In the genomic region with DNA sequence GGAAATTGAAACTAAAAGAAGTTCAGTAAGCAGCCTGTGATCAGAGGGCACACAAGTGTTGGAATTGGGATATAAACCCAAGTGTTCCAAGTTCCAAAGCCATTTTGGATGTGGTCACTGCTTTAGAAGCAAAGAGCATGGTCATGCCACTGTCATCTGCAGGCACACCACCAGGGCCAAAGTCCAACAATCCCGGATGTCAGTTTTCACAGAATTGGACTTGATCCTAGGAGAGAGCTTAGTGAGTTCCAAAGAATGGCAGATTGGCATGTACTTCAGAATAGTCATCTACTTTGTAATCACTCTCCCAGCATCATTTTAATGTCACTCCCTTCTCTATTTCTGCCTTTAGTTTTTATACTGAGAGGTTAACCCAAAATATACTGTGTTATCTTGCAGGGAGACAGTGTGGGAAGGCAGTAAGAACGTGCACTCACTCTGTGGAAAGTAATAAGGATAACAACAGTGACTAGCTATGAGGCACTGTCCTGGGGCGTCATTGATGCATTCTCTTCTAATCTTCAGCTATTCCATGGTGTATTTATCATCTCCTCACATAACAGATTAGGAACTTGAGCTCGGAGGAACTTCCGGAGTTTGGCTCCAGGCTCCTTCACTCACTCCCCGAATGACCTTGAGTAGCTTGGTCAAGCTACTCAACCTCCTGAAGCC, we compare ENCODE assay signal across 2 cellular contexts.
A peak's percentile ranks its signal among the peaks of the same experiment; 100 is the strongest.
TF ChIP-seq lines count a peak whose summit lies in the region.

No MANE protein-coding gene starts in this region.

TF ChIP-seq in HepG2, 621 proteins besides CTCF, POLR2A, EP300 and RAD21 (continued from another document and continues in another):
- peak; percentile 26; the same call in 1 of the 2 replicates for TF ChIP-seq GABPB1 (CRISPR knock-in tag; IDR thresholded peaks at IDR 0.05)
- 0 out of 2 replicates have a peak, but pooled peaks have one; percentile 39 for TF ChIP-seq ZNF614 (CRISPR knock-in tag; IDR thresholded peaks at IDR 0.05; ENCODE audit: borderline replicate concordance)
- peak; percentile 39; the same call in 1 of the 2 replicates for TF ChIP-seq POGZ (CRISPR knock-in tag; IDR thresholded peaks at IDR 0.05)
- no peak for TF ChIP-seq KDM5B (CRISPR knock-in tag; IDR thresholded peaks at IDR 0.05; ENCODE audit: borderline replicate concordance)
- 0 out of 2 replicates have a peak, but pooled peaks have one; percentile 46 for TF ChIP-seq ELF1 (CRISPR knock-in tag; IDR thresholded peaks at IDR 0.05)
- TF ChIP-seq, protein P1, sequence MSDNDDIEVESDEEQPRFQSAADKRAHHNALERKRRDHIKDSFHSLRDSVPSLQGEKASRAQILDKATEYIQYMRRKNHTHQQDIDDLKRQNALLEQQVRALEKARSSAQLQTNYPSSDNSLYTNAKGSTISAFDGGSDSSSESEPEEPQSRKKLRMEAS (IDR thresholded peaks at IDR 0.05): peak; percentile 51; the same call in 1 of the 2 replicates
- TF ChIP-seq ZNF644 (CRISPR knock-in tag; IDR thresholded peaks at IDR 0.05; ENCODE audit: low read depth): peak; percentile 99
- no peak for TF ChIP-seq SOX13 (IDR thresholded peaks at IDR 0.05)
- peak in 1 of 2 experiments; percentile 36; a peak in 1 of 4 replicates for TF ChIP-seq SOX13 (CRISPR knock-in tag; conservative IDR thresholded peaks at IDR 0.05 in 1 of 2, IDR thresholded peaks at IDR 0.05 in 1 of 2)
- peak; percentile 77; the same call in 1 of the 2 replicates for TF ChIP-seq AHDC1 (CRISPR knock-in tag; IDR thresholded peaks at IDR 0.05; ENCODE audit: borderline replicate concordance)
- TF ChIP-seq ATF1 (CRISPR knock-in tag; IDR thresholded peaks at IDR 0.05): 0 out of 2 replicates have a peak, but pooled peaks have one; percentile 26
- no peak for TF ChIP-seq SOX6 (IDR thresholded peaks at IDR 0.05)
- peak; percentile 37; the same call in 1 of the 2 replicates for TF ChIP-seq SOX6 (CRISPR knock-in tag; IDR thresholded peaks at IDR 0.05)
- peak; percentile 58; the same call in 1 of the 2 replicates for TF ChIP-seq ZMYM4 (CRISPR knock-in tag; IDR thresholded peaks at IDR 0.05)
- TF ChIP-seq FOSL2 (CRISPR knock-in tag; IDR thresholded peaks at IDR 0.05): peak; percentile 61
- TF ChIP-seq ZFYVE20 (CRISPR knock-in tag; IDR thresholded peaks at IDR 0.05; ENCODE audit: borderline replicate concordance, low read depth): no peak
- peak; percentile 80; the same call in 1 of the 2 replicates for TF ChIP-seq WIZ (CRISPR knock-in tag; IDR thresholded peaks at IDR 0.05)
- TF ChIP-seq HOXA3 (CRISPR knock-in tag; IDR thresholded peaks at IDR 0.05): peak; percentile 40; the same call in 1 of the 2 replicates
- TF ChIP-seq NCOA2 (CRISPR knock-in tag; IDR thresholded peaks at IDR 0.05): 0 out of 2 replicates have a peak, but pooled peaks have one; percentile 28
- peak; percentile 52; the same call in 1 of the 2 replicates for TF ChIP-seq ZNF331 (CRISPR knock-in tag; IDR thresholded peaks at IDR 0.05)
- peak; percentile 43; the same call in 1 of the 2 replicates for TF ChIP-seq ZNF292 (CRISPR knock-in tag; IDR thresholded peaks at IDR 0.05; ENCODE audit: borderline replicate concordance, low read depth)
- no peak for TF ChIP-seq HNRNPK (IDR thresholded peaks at IDR 0.05; ENCODE audit: low read depth, low read length, poor library complexity, severe bottlenecking)
- no peak for TF ChIP-seq ZNF382 (CRISPR knock-in tag; IDR thresholded peaks at IDR 0.05; ENCODE audit: borderline replicate concordance)
- TF ChIP-seq MIER2 (CRISPR knock-in tag; IDR thresholded peaks at IDR 0.05): 0 out of 2 replicates have a peak, but pooled peaks have one; percentile 43
- TF ChIP-seq EZH2 (conservative IDR thresholded peaks at IDR 0.05; ENCODE audit: low read depth, low read length): no peak
- no peak for TF ChIP-seq GABPA (IDR thresholded peaks at IDR 0.05; ENCODE audit: low read depth, low read length)
- peak; percentile 32; the same call in 1 of the 2 replicates for TF ChIP-seq GABPA (CRISPR knock-in tag; IDR thresholded peaks at IDR 0.05; ENCODE audit: low read depth)
- TF ChIP-seq ESRRA (CRISPR knock-in tag; IDR thresholded peaks at IDR 0.05; ENCODE audit: low read depth): peak; percentile 32; the same call in 1 of the 2 replicates

TF ChIP-seq in GM23338, 12 proteins besides CTCF, POLR2A, EP300 and RAD21 (continued from another document):
- TF ChIP-seq, protein P2, sequence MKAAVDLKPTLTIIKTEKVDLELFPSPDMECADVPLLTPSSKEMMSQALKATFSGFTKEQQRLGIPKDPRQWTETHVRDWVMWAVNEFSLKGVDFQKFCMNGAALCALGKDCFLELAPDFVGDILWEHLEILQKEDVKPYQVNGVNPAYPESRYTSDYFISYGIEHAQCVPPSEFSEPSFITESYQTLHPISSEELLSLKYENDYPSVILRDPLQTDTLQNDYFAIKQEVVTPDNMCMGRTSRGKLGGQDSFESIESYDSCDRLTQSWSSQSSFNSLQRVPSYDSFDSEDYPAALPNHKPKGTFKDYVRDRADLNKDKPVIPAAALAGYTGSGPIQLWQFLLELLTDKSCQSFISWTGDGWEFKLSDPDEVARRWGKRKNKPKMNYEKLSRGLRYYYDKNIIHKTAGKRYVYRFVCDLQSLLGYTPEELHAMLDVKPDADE (IDR thresholded peaks at IDR 0.05): no peak
- TF ChIP-seq CREB1 (CRISPR knock-in tag; IDR thresholded peaks at IDR 0.05; ENCODE audit: low read depth) (no peak), ZNF114 (CRISPR knock-in tag; IDR thresholded peaks at IDR 0.05) (no peak), REST (IDR thresholded peaks at IDR 0.05; ENCODE audit: unreplicated experiment) (no peak), EZH2phosphoT487 (IDR thresholded peaks at IDR 0.05; ENCODE audit: unreplicated experiment) (no peak), ZNF331 (CRISPR knock-in tag; IDR thresholded peaks at IDR 0.05; ENCODE audit: low read depth) (no peak), STAT1 (IDR thresholded peaks at IDR 0.05; ENCODE audit: unreplicated experiment) (no peak), JUNB (IDR thresholded peaks at IDR 0.05; ENCODE audit: unreplicated experiment) (no peak)
- TF ChIP-seq, protein P3, sequence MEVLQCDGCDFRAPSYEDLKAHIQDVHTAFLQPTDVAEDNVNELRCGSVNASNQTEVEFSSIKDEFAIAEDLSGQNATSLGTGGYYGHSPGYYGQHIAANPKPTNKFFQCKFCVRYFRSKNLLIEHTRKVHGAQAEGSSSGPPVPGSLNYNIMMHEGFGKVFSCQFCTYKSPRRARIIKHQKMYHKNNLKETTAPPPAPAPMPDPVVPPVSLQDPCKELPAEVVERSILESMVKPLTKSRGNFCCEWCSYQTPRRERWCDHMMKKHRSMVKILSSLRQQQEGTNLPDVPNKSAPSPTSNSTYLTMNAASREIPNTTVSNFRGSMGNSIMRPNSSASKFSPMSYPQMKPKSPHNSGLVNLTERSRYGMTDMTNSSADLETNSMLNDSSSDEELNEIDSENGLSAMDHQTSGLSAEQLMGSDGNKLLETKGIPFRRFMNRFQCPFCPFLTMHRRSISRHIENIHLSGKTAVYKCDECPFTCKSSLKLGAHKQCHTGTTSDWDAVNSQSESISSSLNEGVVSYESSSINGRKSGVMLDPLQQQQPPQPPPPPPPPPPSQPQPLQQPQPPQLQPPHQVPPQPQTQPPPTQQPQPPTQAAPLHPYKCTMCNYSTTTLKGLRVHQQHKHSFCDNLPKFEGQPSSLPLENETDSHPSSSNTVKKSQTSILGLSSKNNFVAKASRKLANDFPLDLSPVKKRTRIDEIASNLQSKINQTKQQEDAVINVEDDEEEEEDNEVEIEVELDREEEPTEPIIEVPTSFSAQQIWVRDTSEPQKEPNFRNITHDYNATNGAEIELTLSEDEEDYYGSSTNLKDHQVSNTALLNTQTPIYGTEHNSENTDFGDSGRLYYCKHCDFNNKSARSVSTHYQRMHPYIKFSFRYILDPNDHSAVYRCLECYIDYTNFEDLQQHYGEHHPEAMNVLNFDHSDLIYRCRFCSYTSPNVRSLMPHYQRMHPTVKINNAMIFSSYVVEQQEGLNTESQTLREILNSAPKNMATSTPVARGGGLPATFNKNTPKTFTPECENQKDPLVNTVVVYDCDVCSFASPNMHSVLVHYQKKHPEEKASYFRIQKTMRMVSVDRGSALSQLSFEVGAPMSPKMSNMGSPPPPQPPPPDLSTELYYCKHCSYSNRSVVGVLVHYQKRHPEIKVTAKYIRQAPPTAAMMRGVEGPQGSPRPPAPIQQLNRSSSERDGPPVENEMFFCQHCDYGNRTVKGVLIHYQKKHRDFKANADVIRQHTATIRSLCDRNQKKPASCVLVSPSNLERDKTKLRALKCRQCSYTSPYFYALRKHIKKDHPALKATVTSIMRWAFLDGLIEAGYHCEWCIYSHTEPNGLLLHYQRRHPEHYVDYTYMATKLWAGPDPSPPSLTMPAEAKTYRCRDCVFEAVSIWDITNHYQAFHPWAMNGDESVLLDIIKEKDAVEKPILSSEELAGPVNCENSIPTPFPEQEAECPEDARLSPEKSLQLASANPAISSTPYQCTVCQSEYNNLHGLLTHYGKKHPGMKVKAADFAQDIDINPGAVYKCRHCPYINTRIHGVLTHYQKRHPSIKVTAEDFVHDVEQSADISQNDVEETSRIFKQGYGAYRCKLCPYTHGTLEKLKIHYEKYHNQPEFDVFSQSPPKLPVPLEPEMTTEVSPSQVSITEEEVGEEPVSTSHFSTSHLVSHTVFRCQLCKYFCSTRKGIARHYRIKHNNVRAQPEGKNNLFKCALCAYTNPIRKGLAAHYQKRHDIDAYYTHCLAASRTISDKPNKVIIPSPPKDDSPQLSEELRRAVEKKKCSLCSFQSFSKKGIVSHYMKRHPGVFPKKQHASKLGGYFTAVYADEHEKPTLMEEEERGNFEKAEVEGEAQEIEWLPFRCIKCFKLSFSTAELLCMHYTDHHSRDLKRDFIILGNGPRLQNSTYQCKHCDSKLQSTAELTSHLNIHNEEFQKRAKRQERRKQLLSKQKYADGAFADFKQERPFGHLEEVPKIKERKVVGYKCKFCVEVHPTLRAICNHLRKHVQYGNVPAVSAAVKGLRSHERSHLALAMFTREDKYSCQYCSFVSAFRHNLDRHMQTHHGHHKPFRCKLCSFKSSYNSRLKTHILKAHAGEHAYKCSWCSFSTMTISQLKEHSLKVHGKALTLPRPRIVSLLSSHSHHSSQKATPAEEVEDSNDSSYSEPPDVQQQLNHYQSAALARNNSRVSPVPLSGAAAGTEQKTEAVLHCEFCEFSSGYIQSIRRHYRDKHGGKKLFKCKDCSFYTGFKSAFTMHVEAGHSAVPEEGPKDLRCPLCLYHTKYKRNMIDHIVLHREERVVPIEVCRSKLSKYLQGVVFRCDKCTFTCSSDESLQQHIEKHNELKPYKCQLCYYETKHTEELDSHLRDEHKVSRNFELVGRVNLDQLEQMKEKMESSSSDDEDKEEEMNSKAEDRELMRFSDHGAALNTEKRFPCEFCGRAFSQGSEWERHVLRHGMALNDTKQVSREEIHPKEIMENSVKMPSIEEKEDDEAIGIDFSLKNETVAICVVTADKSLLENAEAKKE (CRISPR knock-in tag; IDR thresholded peaks at IDR 0.05): no peak
TF ChIP-seq in GM23338: peak in this region for 0.
